7 cellular contexts compared by ENCODE assay signal in genomic region chrX:134026732-134027311, GRCh38. TPM values are rescaled to one million over a fixed set of nuclear protein-coding genes. Genes with fewer than 3 reads are reported as not detected.
A peak's percentile ranks its signal among the peaks of the same experiment; 100 is the strongest.
DNase-seq lines count a peak whose midpoint lies in the region; FAIRE-seq and TF ChIP-seq lines count a peak whose summit lies in the region.

No MANE protein-coding gene starts in this region.

- H3K36me3 ChIP-seq in neural progenitor cell: no peaks in the 10 kb centered on the region

- TF ChIP-seq CTCF in fibroblast of pulmonary artery (IDR thresholded peaks at IDR 0.05; ENCODE audit: low read length, missing control alignments): peak; percentile 64
- peak; percentile 57 for TF ChIP-seq CTCF in neural progenitor cell (IDR thresholded peaks at IDR 0.05)

- FAIRE-seq in HTR-8/SVneo (lab: Jason Lieb, UNC): no peak

- H3K27ac Mint-ChIP-seq in activated CD4-positive, alpha-beta memory T cell treated with anti-CD3 and anti-CD28 coated beads, Interleukin-2, amount 10 ng/mL, durations not matched to agents 7 days and 5 days: no peak overlapping the region
- H3K27ac Mint-ChIP-seq in neural progenitor cell: peak overlapping the region; percentile 6

- no peak overlapping the region for H3K4me3 Mint-ChIP-seq in activated CD4-positive, alpha-beta memory T cell treated with anti-CD3 and anti-CD28 coated beads, Interleukin-2, amount 10 ng/mL, durations not matched to agents 7 days and 5 days
- H3K4me3 Mint-ChIP-seq in neural progenitor cell: peak overlapping the region; percentile 22

- H3K27ac ChIP-seq in neural progenitor cell: no peak overlapping the region

- no peaks in the 10 kb centered on the region for H3K27me3 Mint-ChIP-seq in activated CD4-positive, alpha-beta memory T cell treated with anti-CD3 and anti-CD28 coated beads, Interleukin-2, amount 10 ng/mL, durations not matched to agents 7 days and 5 days
- H3K27me3 Mint-ChIP-seq in neural progenitor cell (ENCODE audit: insufficient read depth, low read depth): peaks cover 3% of the 10 kb centered on the region

- no peaks in the 10 kb centered on the region for H3K27me3 ChIP-seq in neural progenitor cell

- DNase-seq in ELR (ENCODE audit: low read depth) (peak; percentile 0), HTR-8/SVneo (ENCODE audit: insufficient read length, low spot score) (peak; percentile 1), fibroblast of pulmonary artery (ENCODE audit: low read depth) (peak; percentile 62), neural progenitor cell (ENCODE audit: low spot score) (peak; percentile 77), occipital lobe (lab: John Stamatoyannopoulos, UW) (no peak)
- DNase-seq in activated CD4-positive, alpha-beta memory T cell treated with anti-CD3 and anti-CD28 coated beads, Interleukin-2, amount 10 ng/mL, durations not matched to agents 7 days and 5 days: peak; percentile 17
- no peak for DNase-seq in effector CD4-positive, alpha-beta T cell

- POLR2A ChIA-PET in activated CD4-positive, alpha-beta memory T cell treated with anti-CD3 and anti-CD28 coated beads, Interleukin-2, amount 10 ng/mL, durations not matched to agents 7 days and 5 days (lab: Charles Lee): no interaction called here

- H3K9me3 ChIP-seq in neural progenitor cell (ENCODE audit: low read depth): no peaks in the 10 kb centered on the region

- H3K4me1 ChIP-seq in neural progenitor cell: peaks cover 28% of the 10 kb centered on the region

- H3F3A ChIP-seq in neural progenitor cell (ENCODE audit: low read depth): peaks cover 11% of the 10 kb centered on the region

- H3K9ac ChIP-seq in neural progenitor cell: no peak overlapping the region

- H3K4me2 ChIP-seq in neural progenitor cell: peak overlapping the region; percentile 69

- CTCF ChIA-PET in activated CD4-positive, alpha-beta memory T cell treated with anti-CD3 and anti-CD28 coated beads, Interleukin-2, amount 10 ng/mL, durations not matched to agents 7 days and 5 days (lab: Charles Lee): interaction anchor here (1.5 to 1.8 kb wide), 2 partner anchors 173 to 234 kb away, joined by 3 to 10 read pairs; no protein-coding TSS in a partner anchor

- H3K79me2 ChIP-seq in neural progenitor cell (ENCODE audit: low read depth): no peaks in the 10 kb centered on the region

- H4K20me1 ChIP-seq in neural progenitor cell (ENCODE audit: low read depth): no peaks in the 10 kb centered on the region

- no peaks in the 10 kb centered on the region for H3K9me3 Mint-ChIP-seq in activated CD4-positive, alpha-beta memory T cell treated with anti-CD3 and anti-CD28 coated beads, Interleukin-2, amount 10 ng/mL, durations not matched to agents 7 days and 5 days
- H3K9me3 Mint-ChIP-seq in neural progenitor cell: peaks cover 4% of the 10 kb centered on the region

- no peak overlapping the region for H2AFZ ChIP-seq in neural progenitor cell (replicated peaks)

- no peaks in the 10 kb centered on the region for H3K4me1 Mint-ChIP-seq in activated CD4-positive, alpha-beta memory T cell treated with anti-CD3 and anti-CD28 coated beads, Interleukin-2, amount 10 ng/mL, durations not matched to agents 7 days and 5 days
- peaks cover 12% of the 10 kb centered on the region for H3K4me1 Mint-ChIP-seq in neural progenitor cell

- H3K4me3 ChIP-seq in fibroblast of pulmonary artery (replicated peaks; ENCODE audit: low read depth, low read length) (no peak overlapping the region), neural progenitor cell (peak overlapping the region; percentile 19)

- no peaks in the 10 kb centered on the region for H3K36me3 Mint-ChIP-seq in activated CD4-positive, alpha-beta memory T cell treated with anti-CD3 and anti-CD28 coated beads, Interleukin-2, amount 10 ng/mL, durations not matched to agents 7 days and 5 days (ENCODE audit: low read depth)
- no peaks in the 10 kb centered on the region for H3K36me3 Mint-ChIP-seq in neural progenitor cell

RNA-seq across cellular contexts. Expression of gene GPC3, which starts 41.4 kb away (rescaled TPM):
- under 1 TPM; 0.08 to 0.13 TPM for total RNA-seq in activated CD4-positive, alpha-beta memory T cell treated with anti-CD3 and anti-CD28 coated beads, Interleukin-2, amount 10 ng/mL, durations not matched to agents 7 days and 5 days
- total RNA-seq in neural progenitor cell (ENCODE audit: low replicate concordance) (968 and 1,039 TPM in 2 replicates), occipital lobe (5.3 TPM)

Comparison
In these comparisons a context has a peak if more than half of its experiments do, and no peak if none do; other contexts are left out.
1. DNase-seq: peak in ELR (single experiment), HTR-8/SVneo (single experiment), activated CD4-positive, alpha-beta memory T cell treated with anti-CD3 and anti-CD28 coated beads, Interleukin-2, amount 10 ng/mL, durations not matched to agents 7 days and 5 days (single experiment), fibroblast of pulmonary artery (single experiment) and neural progenitor cell (single experiment); none in effector CD4-positive, alpha-beta T cell (single experiment) and occipital lobe (single experiment).
2. RNA of gene GPC3, which starts 41.4 kb away (total RNA-seq): 968 to 1,039 TPM in neural progenitor cell; 5.3 TPM in occipital lobe (single experiment) and 0.08 to 0.13 TPM in activated CD4-positive, alpha-beta memory T cell treated with anti-CD3 and anti-CD28 coated beads, Interleukin-2, amount 10 ng/mL, durations not matched to agents 7 days and 5 days; every median in the first group is over 100 times any median in the second.